8 cellular contexts compared by ENCODE assay signal in the genomic region with DNA sequence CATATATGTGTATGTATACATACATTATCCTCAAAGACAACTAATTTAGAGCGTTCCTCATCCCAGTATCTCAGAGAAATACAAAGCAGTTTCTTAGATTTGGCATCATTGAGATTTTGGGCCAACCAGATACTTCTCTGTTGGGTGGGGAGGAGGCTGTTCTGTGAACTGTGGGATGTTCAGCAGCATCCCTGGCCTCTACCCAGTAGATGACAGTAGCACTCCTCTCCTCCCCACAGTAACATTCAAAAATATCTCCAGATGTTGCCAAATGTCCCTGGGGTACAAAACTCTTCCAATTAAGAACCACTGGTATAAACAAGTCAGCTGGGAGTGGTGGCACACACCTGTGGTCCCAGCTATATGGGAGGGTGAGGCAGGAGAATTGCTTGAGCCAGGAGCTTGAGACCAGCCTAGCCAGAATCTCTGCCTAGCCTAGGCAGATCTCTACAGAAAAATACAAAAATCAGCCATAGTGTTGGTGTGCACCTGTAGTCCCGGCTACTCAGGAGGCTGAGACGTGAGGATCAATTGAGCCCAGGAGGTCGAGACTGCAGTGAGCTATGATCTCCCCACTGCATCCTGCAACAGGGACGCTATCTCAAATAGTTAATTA. TPM values are rescaled to one million over a fixed set of nuclear protein-coding genes. Genes with fewer than 3 reads are reported as not detected.
DNase-seq lines count a peak whose midpoint lies in the region; ATAC-seq, FAIRE-seq and TF ChIP-seq lines count a peak whose summit lies in the region.
"Not testable (repeated sequence)": the region's sequence is repeated elsewhere in the genome, so short reads cannot be mapped to it uniquely, and the experiment has no call there.

No MANE protein-coding gene starts in this region.

- FAIRE-seq in K562 (lab: Jason Lieb, UNC); endothelial cell of umbilical vein (lab: Jason Lieb, UNC): not testable (repeated sequence)

- not testable (repeated sequence) for H3K4me1 ChIP-seq in GM23248 (ENCODE audit: insufficient read depth); Panc1 (ENCODE audit: control insufficient read depth, insufficient read depth, low read length); K562 (replicated peaks in 1 of 2; ENCODE audit: control insufficient read depth in 2 of 2, insufficient read depth in 2 of 2, low read length in 2 of 2); endothelial cell of umbilical vein (ENCODE audit: control insufficient read depth, extremely low read depth, insufficient read depth, low read length)

- not testable (repeated sequence) for H3K9me2 ChIP-seq in GM23248 (ENCODE audit: insufficient read depth)

- dilution Hi-C loops in endothelial cell of umbilical vein (cut with MboI; ENCODE audit: extremely low pct_ligation_motif_present, low sequenced_read_pairs) = not testable (repeated sequence)

- TF ChIP-seq RAD21 in K562 (CRISPR knock-in tag; conservative IDR thresholded peaks at IDR 0.05 in 1 of 2, IDR thresholded peaks at IDR 0.05 in 1 of 2) = not testable (repeated sequence)

- not testable (repeated sequence) for H3K9me3 ChIP-seq in GM23248 (ENCODE audit: low read depth); Panc1 (ENCODE audit: control insufficient read depth, insufficient read depth, low read depth, low read length); K562 (replicated peaks; ENCODE audit: control insufficient read depth, insufficient read depth, low read depth, low read length); endothelial cell of umbilical vein (replicated peaks; ENCODE audit: control insufficient read depth, insufficient read depth, low read length)

- not testable (repeated sequence) for H3K27ac ChIP-seq in GM23248; Panc1 (ENCODE audit: low read length); K562 (ENCODE audit: extremely low read depth, low read depth, low read length); endothelial cell of umbilical vein (ENCODE audit: insufficient read depth, low read depth, low read length)

- H3K27me3 ChIP-seq in GM23248 (replicated peaks; ENCODE audit: insufficient read depth); Panc1 (ENCODE audit: control insufficient read depth, insufficient read depth, low read length); K562 (ENCODE audit: control insufficient read depth in 2 of 2, insufficient read depth in 2 of 2, low read length in 2 of 2); endothelial cell of umbilical vein (ENCODE audit: control insufficient read depth in 2 of 2, insufficient read depth in 2 of 2, low read length in 2 of 2): not testable (repeated sequence)

- TF ChIP-seq EP300 in K562 (IDR thresholded peaks at IDR 0.05; ENCODE audit: low read length) = not testable (repeated sequence)

- peak; percentile 1 for DNase-seq in AG08395 (ENCODE audit: low spot score)
- peak; percentile 2 for DNase-seq in GM23248
- peak; percentile 3 for DNase-seq in NCI-H2171 treated with DMSO at 0.1 percent for 48 hours (lab: John Stamatoyannopoulos, UW)
- DNase-seq in Panc1 (ENCODE audit: low read depth, low spot score); K562 (ENCODE audit: extremely low read depth in 1 of 4, low spot score in 3 of 4); endothelial cell of umbilical vein (ENCODE audit: low read depth, low spot score): not testable (repeated sequence)
- peak; percentile 2 for DNase-seq in fibroblast of mammary gland (ENCODE audit: low read depth)
- DNase-seq in myocyte (ENCODE audit: low read depth) = peak; percentile 1

- ATAC-seq in Panc1 = peak; percentile 69; the same call in 1 of the 2 replicates
- ATAC-seq in K562 = peak; percentile 65; the same call in 2 of the 3 replicates

- TF ChIP-seq CTCF in Panc1 (IDR thresholded peaks at IDR 0.05); K562 (IDR thresholded peaks at IDR 0.05 in 2 of 3, conservative IDR thresholded peaks at IDR 0.05 in 1 of 3; ENCODE audit: insufficient read depth in 2 of 3, low read depth in 1 of 3, low read length in 3 of 3); endothelial cell of umbilical vein (IDR thresholded peaks at IDR 0.05; ENCODE audit: extremely low read depth in 1 of 2, insufficient read depth in 1 of 2, low read depth in 1 of 2, low read length in 2 of 2); fibroblast of mammary gland (conservative IDR thresholded peaks at IDR 0.05; ENCODE audit: control insufficient read depth, insufficient read depth, low read depth, low read length): not testable (repeated sequence)

- BruUV-seq in Panc1 (replicated peaks; lab: Mats Ljungman, UMichigan); K562 (replicated peaks; lab: Mats Ljungman, UMichigan): not testable (repeated sequence)
- TSS peak; percentile 6 for BruUV-seq in endothelial cell of umbilical vein (replicated peaks; lab: Mats Ljungman, UMichigan)

- CTCF ChIA-PET in Panc1 (lab: Charles Lee); K562 (lab: Yijun Ruan, JAX; ENCODE audit: low intra/inter-chr PET ratio); endothelial cell of umbilical vein (lab: Charles Lee): not testable (repeated sequence)

- H4K20me1 ChIP-seq in GM23248 (ENCODE audit: insufficient read depth); K562 (replicated peaks; ENCODE audit: control insufficient read depth, insufficient read depth, low read length); endothelial cell of umbilical vein (replicated peaks; ENCODE audit: control insufficient read depth, extremely low read depth, insufficient read depth, low read length): not testable (repeated sequence)

- in situ Hi-C loops in GM23248 (cut with MboI); Panc1 (cut with HindIII; ENCODE audit: low pct_unique_long_range_greater_than_20kb, low sequenced_read_pairs); K562 (cut with MboI): not testable (repeated sequence)

- H3F3A ChIP-seq in GM23248 (ENCODE audit: insufficient read depth) = peaks cover 10% of the 10 kb centered on the region; the same call in 1 of the 2 replicates

- POLR2A ChIA-PET in Panc1 (lab: Charles Lee); K562 (lab: Yijun Ruan, JAX); endothelial cell of umbilical vein (lab: Charles Lee): not testable (repeated sequence)

- not testable (repeated sequence) for TF ChIP-seq POLR2A in K562 (conservative IDR thresholded peaks at IDR 0.05); endothelial cell of umbilical vein (IDR thresholded peaks at IDR 0.05; ENCODE audit: low read depth, low read length)

- H3K4me3 ChIP-seq in GM23248; Panc1 (ENCODE audit: low read depth in 2 of 2, low read length in 2 of 2); K562; endothelial cell of umbilical vein (replicated peaks in 1 of 3; ENCODE audit: insufficient read depth in 1 of 3, low read depth in 1 of 3, low read length in 3 of 3); fibroblast of mammary gland (ENCODE audit: control insufficient read depth, low read depth, low read length): not testable (repeated sequence)

- WGBS in GM23248 (ENCODE audit: low coverage in 1 of 2, low lambda C conversion rate in 2 of 2, missing lambda C conversion rate in 2 of 2), 2 experiments = 39 to 50% methylated on average over 5 of the region's 5 CpGs
- WGBS in K562 (ENCODE audit: insufficient coverage, low coverage, missing lambda C conversion rate) = 20% methylated on average over 5 of the region's 5 CpGs

- H2AFZ ChIP-seq in GM23248; K562 (ENCODE audit: low read depth, low read length); endothelial cell of umbilical vein (ENCODE audit: low read depth, low read length): not testable (repeated sequence)

- H3K9ac ChIP-seq in GM23248; K562 (ENCODE audit: insufficient read depth in 1 of 2, low read depth in 2 of 2, low read length in 2 of 2); endothelial cell of umbilical vein (replicated peaks; ENCODE audit: extremely low read depth, insufficient read depth, low read length): not testable (repeated sequence)

- intact Hi-C loops in Panc1 (cut with micrococcal nuclease; ENCODE audit: unreplicated experiment); K562 (cut with micrococcal nuclease); endothelial cell of umbilical vein (cut with micrococcal nuclease): not testable (repeated sequence)

- not testable (repeated sequence) for H3K36me3 ChIP-seq in GM23248 (ENCODE audit: low read depth); Panc1 (ENCODE audit: control insufficient read depth, insufficient read depth, low read length); K562 (ENCODE audit: control insufficient read depth, insufficient read depth, low read length); endothelial cell of umbilical vein (ENCODE audit: control insufficient read depth in 2 of 2, extremely low read depth in 1 of 2, insufficient read depth in 2 of 2, low read length in 2 of 2)

- not testable (repeated sequence) for H3K79me2 ChIP-seq in GM23248 (ENCODE audit: insufficient read depth); K562 (ENCODE audit: control insufficient read depth, insufficient read depth, low read length); endothelial cell of umbilical vein (ENCODE audit: control insufficient read depth, insufficient read depth, low read length)

- not testable (repeated sequence) for H3K4me2 ChIP-seq in GM23248 (ENCODE audit: unreplicated experiment); K562 (ENCODE audit: insufficient read depth, low read length); endothelial cell of umbilical vein (ENCODE audit: insufficient read depth, low read length)

- H3K9me1 ChIP-seq in K562 (ENCODE audit: control insufficient read depth, insufficient read depth, low read length); endothelial cell of umbilical vein (replicated peaks; ENCODE audit: control insufficient read depth, extremely low read depth, insufficient read depth, low read length): not testable (repeated sequence)

RNA-seq across cellular contexts. Expression of a gene that starts 6.4 kb away (rescaled TPM):
- total RNA-seq in GM23248 (2014; rRNA removed; shearing (Covaris generic)) = 36.2 and 40.3 TPM in 2 replicates
- polyA plus RNA-seq in GM23248 (2016; fragmentation: Nextera tagmentation; extraction: Ambion mirVana) = 24.8 and 24.9 TPM in 2 replicates
- 66.0 TPM for total RNA-seq in Panc1 (2021; ENCODE audit: unreplicated experiment)
- 42.9 TPM for polyA plus RNA-seq in Panc1 (2012; ENCODE audit: insufficient read length)
- total RNA-seq in K562 (2011; cell fraction: chromatin; rRNA removed; ENCODE audit: low replicate concordance) = 31.3 and 50.9 TPM in 2 replicates
- total RNA-seq in K562 (2011; cell fraction: nucleolus; rRNA removed) = 11.5 and 14.5 TPM in 2 replicates
- 17.4 and 19.7 TPM in 2 replicates for total RNA-seq in K562 (2011; cell fraction: nucleoplasm; rRNA removed)
- 22.2 and 23.9 TPM in 2 replicates for total RNA-seq in K562 (2014; rRNA removed)
- 37.3 and 40.5 TPM in 2 replicates for total RNA-seq in K562 (2014; rRNA removed; fragmentation: Illumina TruSeq; extraction: Trizol)
- total RNA-seq in K562 (2015; rRNA removed; fragmentation: Illumina TruSeq; extraction: Trizol) = 33.9 and 35.7 TPM in 2 replicates
- total RNA-seq in K562 (2021) = 27.8 and 28.0 TPM in 2 replicates
- 27.4 and 49.5 TPM in 2 replicates for polyA plus RNA-seq in K562 (2011; rRNA removed)
- polyA plus RNA-seq in K562 (2011; cell fraction: cytosol; rRNA removed) = 12.5 and 15.7 TPM in 2 replicates
- polyA plus RNA-seq in K562 (2011; cell fraction: nucleus; rRNA removed) = 21.6 and 22.9 TPM in 2 replicates
- polyA plus RNA-seq in K562 (2012) = 11.6 and 18.3 TPM in 2 replicates
- 26.4 and 26.7 TPM in 2 replicates for polyA plus RNA-seq in K562 (2014; fragmentation: Illumina TruSeq; extraction: Trizol)
- polyA plus RNA-seq in K562 (2014; fragmentation: Nextera tagmentation; extraction: Ambion mirVana) = 10 to 100 TPM; 22.6 to 38.5 TPM
- 28.4 and 28.6 TPM in 2 replicates for polyA plus RNA-seq in K562 (2014; rRNA removed)
- 41.8 and 65.6 TPM in 2 replicates for polyA minus RNA-seq in K562 (2011; rRNA and poly(A)+ RNA removed)
- polyA minus RNA-seq in K562 (2011; cell fraction: cytosol; rRNA and poly(A)+ RNA removed) = 15.0 and 26.1 TPM in 2 replicates
- 11.0 and 14.8 TPM in 2 replicates for polyA minus RNA-seq in K562 (2011; cell fraction: nucleus; rRNA and poly(A)+ RNA removed)
- 22.7 and 26.5 TPM in 2 replicates for total RNA-seq in endothelial cell of umbilical vein
- 12.3 and 15.1 TPM in 2 replicates for polyA plus RNA-seq in endothelial cell of umbilical vein
- polyA plus RNA-seq in endothelial cell of umbilical vein (2011; cell fraction: cytosol; rRNA removed) = 17.0 and 17.4 TPM in 2 replicates
- polyA plus RNA-seq in endothelial cell of umbilical vein (2011; cell fraction: nucleus; rRNA removed) = 30.3 and 33.3 TPM in 2 replicates
- polyA plus RNA-seq in endothelial cell of umbilical vein (2012) = 28.0 and 30.8 TPM in 2 replicates
- 34.4 and 36.9 TPM in 2 replicates for polyA minus RNA-seq in endothelial cell of umbilical vein
- 24.3 TPM for polyA minus RNA-seq in endothelial cell of umbilical vein (2011; cell fraction: cytosol; rRNA and poly(A)+ RNA removed)
- 14.8 and 23.0 TPM in 2 replicates for polyA minus RNA-seq in endothelial cell of umbilical vein (2011; cell fraction: nucleus; rRNA and poly(A)+ RNA removed)
- 67.5 and 85.2 TPM in 2 replicates for total RNA-seq in myocyte
- 29.1 TPM for polyA plus RNA-seq in myocyte (2012)

RNA-seq across cellular contexts. Expression of a gene that starts 44.6 kb away (rescaled TPM):
- total RNA-seq in GM23248 (2014; rRNA removed; shearing (Covaris generic)) = 61.2 and 71.3 TPM in 2 replicates
- polyA plus RNA-seq in GM23248 (2016; fragmentation: Nextera tagmentation; extraction: Ambion mirVana) = 108 and 112 TPM in 2 replicates
- 71.5 TPM for total RNA-seq in Panc1 (2021; ENCODE audit: unreplicated experiment)
- 52.9 TPM for polyA plus RNA-seq in Panc1 (2012; ENCODE audit: insufficient read length)
- 34.7 and 43.2 TPM in 2 replicates for total RNA-seq in K562 (2011; cell fraction: chromatin; rRNA removed; ENCODE audit: low replicate concordance)
- 16.4 and 21.5 TPM in 2 replicates for total RNA-seq in K562 (2011; cell fraction: nucleolus; rRNA removed)
- total RNA-seq in K562 (2011; cell fraction: nucleoplasm; rRNA removed) = 25.4 and 30.0 TPM in 2 replicates
- 13.2 and 22.6 TPM in 2 replicates for total RNA-seq in K562 (2014; rRNA removed)
- 19.4 and 21.3 TPM in 2 replicates for total RNA-seq in K562 (2014; rRNA removed; fragmentation: Illumina TruSeq; extraction: Trizol)
- 16.9 and 19.0 TPM in 2 replicates for total RNA-seq in K562 (2015; rRNA removed; fragmentation: Illumina TruSeq; extraction: Trizol)
- total RNA-seq in K562 (2021) = 12.5 and 15.7 TPM in 2 replicates
- 39.9 and 47.8 TPM in 2 replicates for polyA plus RNA-seq in K562 (2011; rRNA removed)
- polyA plus RNA-seq in K562 (2011; cell fraction: cytosol; rRNA removed) = 19.1 and 23.8 TPM in 2 replicates
- 21.3 and 23.3 TPM in 2 replicates for polyA plus RNA-seq in K562 (2011; cell fraction: nucleus; rRNA removed)
- 15.9 and 16.8 TPM in 2 replicates for polyA plus RNA-seq in K562 (2012)
- polyA plus RNA-seq in K562 (2014; fragmentation: Illumina TruSeq; extraction: Trizol) = 19.7 and 28.8 TPM in 2 replicates
- 1 to 10 TPM; 4.6 to 5.3 TPM for polyA plus RNA-seq in K562 (2014; fragmentation: Nextera tagmentation; extraction: Ambion mirVana)
- polyA plus RNA-seq in K562 (2014; rRNA removed) = 19.3 and 33.3 TPM in 2 replicates
- 29.8 and 31.5 TPM in 2 replicates for polyA minus RNA-seq in K562 (2011; rRNA and poly(A)+ RNA removed)
- polyA minus RNA-seq in K562 (2011; cell fraction: cytosol; rRNA and poly(A)+ RNA removed) = 16.8 and 18.6 TPM in 2 replicates
- 6.7 and 8.5 TPM in 2 replicates for polyA minus RNA-seq in K562 (2011; cell fraction: nucleus; rRNA and poly(A)+ RNA removed)
- total RNA-seq in endothelial cell of umbilical vein = 93.8 and 94.6 TPM in 2 replicates
- 104 and 105 TPM in 2 replicates for polyA plus RNA-seq in endothelial cell of umbilical vein
- 104 and 121 TPM in 2 replicates for polyA plus RNA-seq in endothelial cell of umbilical vein (2011; cell fraction: cytosol; rRNA removed)
- 84.5 and 85.0 TPM in 2 replicates for polyA plus RNA-seq in endothelial cell of umbilical vein (2011; cell fraction: nucleus; rRNA removed)
- 102 and 127 TPM in 2 replicates for polyA plus RNA-seq in endothelial cell of umbilical vein (2012)
- 101 and 108 TPM in 2 replicates for polyA minus RNA-seq in endothelial cell of umbilical vein
- 9.7 TPM for polyA minus RNA-seq in endothelial cell of umbilical vein (2011; cell fraction: cytosol; rRNA and poly(A)+ RNA removed)
- polyA minus RNA-seq in endothelial cell of umbilical vein (2011; cell fraction: nucleus; rRNA and poly(A)+ RNA removed) = 47.0 and 51.6 TPM in 2 replicates
- 56.3 and 62.0 TPM in 2 replicates for total RNA-seq in myocyte
- 69.9 TPM for polyA plus RNA-seq in myocyte (2012)
